8 cellular contexts compared by ENCODE assay signal in the genomic region with DNA sequence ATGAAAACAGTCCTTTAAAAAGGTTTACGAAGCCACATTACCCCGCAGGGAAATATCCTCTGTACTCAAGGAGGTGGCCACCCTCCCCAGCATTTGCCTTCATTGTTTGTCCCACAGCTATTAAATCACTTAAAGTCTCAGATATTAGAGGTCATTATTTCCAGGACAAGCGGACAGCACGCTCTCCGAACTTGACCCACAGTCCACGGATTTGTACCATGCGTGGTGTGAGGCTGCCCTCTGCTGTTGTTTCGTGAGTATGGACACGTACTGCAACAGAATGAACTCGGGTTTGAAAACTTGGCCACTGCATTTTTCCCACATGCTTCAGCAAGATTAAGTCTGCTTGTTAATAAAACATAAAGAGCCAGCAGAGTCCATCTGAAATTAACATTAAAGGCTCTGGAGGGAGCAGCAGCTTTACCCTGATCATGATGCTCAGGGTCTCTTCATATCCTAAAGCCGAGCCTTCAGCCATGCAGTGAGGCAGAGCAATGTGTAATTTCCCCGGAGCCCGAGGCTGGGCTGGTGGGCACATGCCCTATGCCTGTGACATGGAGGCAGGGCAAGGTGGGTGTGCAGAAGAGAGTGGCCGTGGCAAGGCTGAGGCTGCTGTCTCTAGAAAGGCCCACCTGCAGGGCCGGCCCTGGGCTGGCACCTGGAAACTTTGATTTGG. TPM values are rescaled to one million over a fixed set of nuclear protein-coding genes. Genes with fewer than 3 reads are reported as not detected.
DNase-seq lines count a peak whose midpoint lies in the region; ATAC-seq, FAIRE-seq and TF ChIP-seq lines count a peak whose summit lies in the region.

No MANE protein-coding gene starts in this region.

- ATAC-seq in A549 (peak; percentile 68 to 87; a peak in 4 of 6 replicates), Panc1 (peak; percentile 78), HG02623 (IDR thresholded peaks at IDR 0.05; ENCODE audit: unreplicated experiment) (no peak)

- TF ChIP-seq POLR2A in A549 (IDR thresholded peaks at IDR 0.05; ENCODE audit: low read length): no peak

- FAIRE-seq in A549 (lab: Jason Lieb, UNC): peak; percentile 43
- no peak for FAIRE-seq in RCC 7860 (lab: Jason Lieb, UNC)

- in situ Hi-C loops in Panc1 (cut with HindIII; ENCODE audit: low pct_unique_long_range_greater_than_20kb, low sequenced_read_pairs): no loop called here

- H3K9me3 ChIP-seq in A549: no peaks in the 10 kb centered on the region
- H3K9me3 ChIP-seq in Panc1 (ENCODE audit: control insufficient read depth, insufficient read depth, low read depth, low read length): no peaks in the 10 kb centered on the region

- H3K4me3 ChIP-seq in A549: no peak overlapping the region
- no peak overlapping the region for H3K4me3 ChIP-seq in Panc1 (ENCODE audit: low read depth in 2 of 2, low read length in 2 of 2)
- no peak overlapping the region for H3K4me3 ChIP-seq in epithelial cell of proximal tubule (ENCODE audit: low read depth, low read length)

- no peaks in the 10 kb centered on the region for H3K27me3 ChIP-seq in Panc1 (ENCODE audit: control insufficient read depth, insufficient read depth, low read length)

- intact Hi-C loops in Panc1 (cut with micrococcal nuclease; ENCODE audit: unreplicated experiment): loop anchor here (10.0 kb wide), 1 partner anchor 300 kb away; a partner anchor contains a TSS

- peak; percentile 95 to 96 for TF ChIP-seq RAD21 in A549 (conservative IDR thresholded peaks at IDR 0.05 in 1 of 2, IDR thresholded peaks at IDR 0.05 in 1 of 2)

- BruUV-seq in Panc1 (replicated peaks; lab: Mats Ljungman, UMichigan): no TSS peak

- POLR2A ChIA-PET in A549 (lab: Yijun Ruan, JAX): no interaction called here
- POLR2A ChIA-PET in Panc1 (lab: Charles Lee): no interaction called here
- POLR2A ChIA-PET in RWPE1 (lab: Yijun Ruan, JAX; ENCODE audit: low non-redundant PET): no interaction called here

- TF ChIP-seq EP300 in A549 (IDR thresholded peaks at IDR 0.05): no peak

- no peak overlapping the region for H3K4me2 ChIP-seq in A549

- H3K4me1 ChIP-seq in A549 (no peaks in the 10 kb centered on the region), Panc1 (ENCODE audit: control insufficient read depth, insufficient read depth, low read length) (no peaks in the 10 kb centered on the region)

- CTCF ChIA-PET in A549 (lab: Yijun Ruan, JAX): interaction anchor here (0.6 to 15.7 kb wide), 49 partner anchors 10 to 527 kb away, joined by 3 to 245 read pairs (median 4); a partner anchor contains a TSS
- CTCF ChIA-PET in Panc1 (lab: Charles Lee): no interaction called here
- CTCF ChIA-PET in RWPE1 (lab: Yijun Ruan, JAX): interaction anchor here (0.6 to 1.7 kb wide), 3 partner anchors 22 to 308 kb away, joined by 3 to 5 read pairs (median 4); no protein-coding TSS in a partner anchor

- peak; percentile 85 for TF ChIP-seq CTCF in A549 (IDR thresholded peaks at IDR 0.05)
- peak; percentile 75 for TF ChIP-seq CTCF in Panc1 (IDR thresholded peaks at IDR 0.05)
- peak; percentile 80 for TF ChIP-seq CTCF in epithelial cell of proximal tubule (conservative IDR thresholded peaks at IDR 0.05; ENCODE audit: low read depth, low read length)
- TF ChIP-seq CTCF in RWPE1 (conservative IDR thresholded peaks at IDR 0.05; ENCODE audit: low read depth): no peak; the same call in 1 of the 2 replicates

- H3K27ac ChIP-seq in A549: no peak overlapping the region
- no peak overlapping the region for H3K27ac ChIP-seq in Panc1 (ENCODE audit: low read length)
- no peak overlapping the region for H3K27ac ChIP-seq in RWPE1

- DNase-seq in A549 (ENCODE audit: low read depth in 1 of 2, low spot score in 1 of 2) (peak; percentile 47 to 62), ELR (ENCODE audit: low read depth) (peak; percentile 57), Panc1 (ENCODE audit: low read depth, low spot score) (no peak), epithelial cell of proximal tubule (ENCODE audit: low read depth) (no peak), mucosa of gallbladder (ENCODE audit: low spot score) (peak; percentile 62), RCC 7860 (ENCODE audit: low spot score) (no peak), RWPE1 (ENCODE audit: low spot score) (no peak)

- 58% methylated on average over 15 of the region's 15 CpGs for WGBS in A549 (ENCODE audit: missing lambda C conversion rate)

- H3K36me3 ChIP-seq in Panc1 (ENCODE audit: control insufficient read depth, insufficient read depth, low read length): no peaks in the 10 kb centered on the region; the same call in 1 of the 2 replicates

TF ChIP-seq in A549, 52 proteins besides CTCF, POLR2A, EP300 and RAD21:
- TF ChIP-seq JUN (IDR thresholded peaks at IDR 0.05): 0 out of 5 replicates have a peak, but pooled peaks of 1 of the 2 experiments have one; percentile 25
- TF ChIP-seq SMC3 (IDR thresholded peaks at IDR 0.05): peak; percentile 95
- TF ChIP-seq NFE2L2 (conservative IDR thresholded peaks at IDR 0.05; ENCODE audit: low read length): no peak

RNA-seq across cellular contexts. Expression of a gene that starts 19.7 kb away (rescaled TPM):
- polyA plus RNA-seq in A549 (2011; rRNA removed) (26.2 and 31.3 TPM in 2 replicates), A549 (2017; fragmentation: RNase III; extraction: RNeasy Plus Mini Kit Qiagen cat#74134 plus additional on column Dnase treatment) (30.5 to 35.1 TPM (median 32.8 TPM) in 3 replicates)
- 20.0 and 25.1 TPM in 2 replicates for polyA plus RNA-seq in A549 (2012; cell fraction: cytosol; rRNA removed)
- 32.3 and 33.5 TPM in 2 replicates for polyA plus RNA-seq in A549 (2012; cell fraction: nucleus; rRNA removed)
- 44.8 and 49.0 TPM in 2 replicates for polyA minus RNA-seq in A549 (2011; rRNA and poly(A)+ RNA removed)
- total RNA-seq in Panc1 (2021; ENCODE audit: unreplicated experiment) (17.2 TPM), epithelial cell of proximal tubule (22.4 and 23.1 TPM in 2 replicates), mucosa of gallbladder (22.5 TPM)
- 16.2 TPM for polyA plus RNA-seq in Panc1 (2012; ENCODE audit: insufficient read length)

Comparison
In these comparisons a context has a peak if more than half of its experiments do, and no peak if none do; other contexts are left out.
1. DNase-seq: peak in A549 (2 of 2), ELR (single experiment) and mucosa of gallbladder (single experiment); none in Panc1 (single experiment), epithelial cell of proximal tubule (single experiment), RCC 7860 (single experiment) and RWPE1 (single experiment).